ENCODE assay signal across 16 cellular contexts in the genomic region with DNA sequence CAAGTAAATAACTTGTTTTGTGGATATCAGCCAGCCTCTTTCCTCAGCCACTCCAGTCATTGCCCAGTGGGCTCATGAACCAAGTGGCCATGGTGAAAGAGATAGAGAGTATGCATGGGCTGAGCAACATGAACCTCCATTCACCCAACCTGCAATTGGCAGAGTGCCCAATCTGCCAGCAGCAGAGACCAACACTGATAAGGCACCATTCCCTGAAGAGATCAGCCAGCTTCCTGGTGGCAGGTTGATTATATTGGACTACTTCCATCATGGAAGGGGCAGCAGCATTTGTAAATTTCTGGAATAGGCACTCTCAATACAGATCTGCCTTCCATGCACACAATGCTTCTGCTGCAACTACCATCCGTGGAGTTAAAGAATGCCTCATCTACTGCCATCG. TPM values are rescaled to one million over a fixed set of nuclear protein-coding genes. Genes with fewer than 3 reads are reported as not detected.
DNase-seq lines count a peak whose midpoint lies in the region; ATAC-seq and TF ChIP-seq lines count a peak whose summit lies in the region.
"Had no signal": no experiment of that assay in that cellular context is flagged by ENCODE, and none has a peak within 500 bp of the region (broad histone marks: within the 10 kb centered on the region; RNA-seq: fewer than 3 reads in every experiment).

No MANE protein-coding gene starts in this region.

- CTCF ChIA-PET in activated CD8-positive, alpha-beta T cell treated with anti-CD3 and anti-CD28 coated beads for 36 hours (lab: Charles Lee): interaction anchor here (1.0 kb wide), 1 partner anchor 9 kb away, joined by 4 read pairs; no protein-coding TSS in a partner anchor

- TF ChIP-seq CTCF in GM10266 (IDR thresholded peaks at IDR 0.05; ENCODE audit: control insufficient read depth, insufficient read depth, low read depth, missing control alignments): no peak
- no peak for TF ChIP-seq CTCF in activated CD8-positive, alpha-beta T cell treated with anti-CD3 and anti-CD28 coated beads for 36 hours (IDR thresholded peaks at IDR 0.05)

- POLR2A ChIA-PET in activated CD8-positive, alpha-beta T cell treated with anti-CD3 and anti-CD28 coated beads for 36 hours (lab: Charles Lee): interaction anchor here (1.0 to 1.1 kb wide), 2 partner anchors 11 to 29 kb away, joined by 3 read pairs; no protein-coding TSS in a partner anchor

- intact Hi-C loops in activated CD8-positive, alpha-beta T cell treated with anti-CD3 and anti-CD28 coated beads for 36 hours (cut with micrococcal nuclease): no loop called here

- no peak overlapping the region for H3K4me3 Mint-ChIP-seq in activated CD8-positive, alpha-beta T cell treated with anti-CD3 and anti-CD28 coated beads for 36 hours
- H3K4me3 Mint-ChIP-seq: H9, naive B cell had no signal

- peaks cover 10% of the 10 kb centered on the region for H3K4me1 Mint-ChIP-seq in activated CD8-positive, alpha-beta T cell treated with anti-CD3 and anti-CD28 coated beads for 36 hours (ENCODE audit: low read depth)

- DNase-seq in NCI-H2081 (lab: John Stamatoyannopoulos, UW): peak; percentile 23 to 68
- no peak for DNase-seq in NCI-H2081 treated with DMSO at 0.1 percent for 48 hours (lab: John Stamatoyannopoulos, UW)
- DNase-seq in NCI-H1105 (lab: John Stamatoyannopoulos, UW): peak; percentile 45
- DNase-seq in NCI-H774 (lab: John Stamatoyannopoulos, UW): peak; percentile 18
- DNase-seq in mucosa of gallbladder (ENCODE audit: low spot score): peak; percentile 56
- DNase-seq in GM10266 (ENCODE audit: extremely low spot score): no peak
- no peak for DNase-seq in activated CD8-positive, alpha-beta T cell treated with anti-CD3 and anti-CD28 coated beads for 36 hours
- no peak for DNase-seq in middle frontal gyrus (ENCODE audit: extremely low spot score, low spot score)
- DNase-seq: activated CD4-positive, alpha-beta T cell treated with anti-CD3 and anti-CD28 coated beads for 4 hours; activated naive CD4-positive, alpha-beta T cell; dorsolateral prefrontal cortex; H9; hypothalamus; naive B cell; NCI-H1694 treated with DMSO at 0.1 percent for 48 hours; stimulated activated CD4-positive, alpha-beta T cell treated with anti-CD3 and anti-CD28 coated beads, Interleukin-2, amount 100 ng/mL, for 48 hours had no signal

- H3K36me3 Mint-ChIP-seq in activated CD8-positive, alpha-beta T cell treated with anti-CD3 and anti-CD28 coated beads for 36 hours (ENCODE audit: low read depth): no peaks in the 10 kb centered on the region

- no peak overlapping the region for H3K27ac Mint-ChIP-seq in activated CD8-positive, alpha-beta T cell treated with anti-CD3 and anti-CD28 coated beads for 36 hours
- H3K27ac Mint-ChIP-seq: H9, naive B cell had no signal

- no peak for ATAC-seq in activated CD8-positive, alpha-beta T cell treated with anti-CD3 and anti-CD28 coated beads for 36 hours

- H3K9me3 Mint-ChIP-seq in activated CD8-positive, alpha-beta T cell treated with anti-CD3 and anti-CD28 coated beads for 36 hours: peaks cover 11% of the 10 kb centered on the region

- no peaks in the 10 kb centered on the region for H3K27me3 Mint-ChIP-seq in activated CD8-positive, alpha-beta T cell treated with anti-CD3 and anti-CD28 coated beads for 36 hours

RNA-seq across cellular contexts. Expression of a gene that starts 10.3 kb away (rescaled TPM):
- 1.8 TPM for total RNA-seq in mucosa of gallbladder
- 1 to 10 TPM; 3.5 to 3.7 TPM for total RNA-seq in activated CD8-positive, alpha-beta T cell treated with anti-CD3 and anti-CD28 coated beads for 36 hours

Comparison
In these comparisons a context has a peak if more than half of its experiments do, and no peak if none do; other contexts are left out.
1. DNase-seq: peak in NCI-H2081 (2 of 2), NCI-H1105 (single experiment), NCI-H774 (single experiment) and mucosa of gallbladder (single experiment); none in NCI-H2081 treated with DMSO at 0.1 percent for 48 hours (single experiment), GM10266 (single experiment), activated CD8-positive, alpha-beta T cell treated with anti-CD3 and anti-CD28 coated beads for 36 hours (single experiment) and middle frontal gyrus (single experiment).